8 cellular contexts compared by ENCODE assay signal in genomic region chr9:129102791-129103594, GRCh38. TPM values are rescaled to one million over a fixed set of nuclear protein-coding genes. Genes with fewer than 3 reads are reported as not detected.
DNase-seq lines count a peak whose midpoint lies in the region; ATAC-seq lines count a peak whose summit lies in the region.

No MANE protein-coding gene starts in this region.

- POLR2A ChIA-PET in CD4-positive, alpha-beta memory T cell (lab: Charles Lee; ENCODE audit: partially characterized antibody) = interaction anchor here (2.2 kb wide), 1 partner anchor 22 kb away, joined by 5 read pairs; no protein-coding TSS in a partner anchor

- H3K27ac ChIP-seq in right cardiac atrium (ENCODE audit: low read length) = no peak overlapping the region
- no peak overlapping the region for H3K27ac ChIP-seq in CD4-positive, alpha-beta memory T cell (ENCODE audit: low read depth, low read length)

- H3K36me3 ChIP-seq in CD4-positive, alpha-beta memory T cell (ENCODE audit: insufficient read depth, low read length) = no peaks in the 10 kb centered on the region

- peak; percentile 20 for DNase-seq in stimulated activated CD4-positive, alpha-beta T cell treated with anti-CD3 and anti-CD28 coated beads, Interleukin-4, amount 100 ng/mL, for 1 hour
- DNase-seq in stimulated activated CD4-positive, alpha-beta T cell treated with anti-CD3 and anti-CD28 coated beads, Interleukin-4, amount 100 ng/mL, for 4 hours = no peak
- DNase-seq in NCI-H2171 (lab: John Stamatoyannopoulos, UW) (peak; percentile 74), right cardiac atrium (peak in 2 of 3 donors; percentile 51 to 79)
- DNase-seq in activated T-cell treated with anti-CD3 and anti-CD28 coated beads, Interleukin-2, amount 50 U/mL, for 48 hours = peak; percentile 41 to 43
- DNase-seq in stimulated activated effector memory CD8-positive, alpha-beta T cell treated with anti-CD3 and anti-CD28 coated beads, Interleukin-12 subunit alpha, Interleukin-12 subunit beta, amount 100 ng/mL, for 72 hours (ENCODE audit: low spot score in 2 of 2) = no peak
- no peak for DNase-seq in CD4-positive, alpha-beta memory T cell
- no peak for DNase-seq in activated CD8-positive, alpha-beta memory T cell treated with anti-CD3 and anti-CD28 coated beads, Interleukin-2, amount 50 U/mL, for 4 hours

- CTCF ChIA-PET in CD4-positive, alpha-beta memory T cell (lab: Charles Lee; ENCODE audit: partially characterized antibody) = interaction anchor here (0.8 kb wide), 1 partner anchor 29 kb away, joined by 3 read pairs; no protein-coding TSS in a partner anchor

- WGBS in right cardiac atrium = 53% methylated on average over 14 of the region's 14 CpGs

- H3K4me1 ChIP-seq in right cardiac atrium (ENCODE audit: control insufficient read depth, insufficient read depth, low read length) = no peaks in the 10 kb centered on the region
- H3K4me1 ChIP-seq in CD4-positive, alpha-beta memory T cell (ENCODE audit: insufficient read depth, low read length) = no peaks in the 10 kb centered on the region

- H3K36me3 Mint-ChIP-seq in stimulated activated effector memory CD8-positive, alpha-beta T cell treated with anti-CD3 and anti-CD28 coated beads, Interleukin-12 subunit alpha, Interleukin-12 subunit beta, amount 100 ng/mL, for 72 hours = peaks cover 8% of the 10 kb centered on the region
- peaks cover 2 to 3% of the 10 kb centered on the region in 2 donors for H3K36me3 Mint-ChIP-seq in CD4-positive, alpha-beta memory T cell

- H3K27me3 Mint-ChIP-seq in CD4-positive, alpha-beta memory T cell = no peaks in the 10 kb centered on the region

- H3K4me3 Mint-ChIP-seq in stimulated activated effector memory CD8-positive, alpha-beta T cell treated with anti-CD3 and anti-CD28 coated beads, Interleukin-12 subunit alpha, Interleukin-12 subunit beta, amount 100 ng/mL, for 72 hours = no peak overlapping the region
- no peak overlapping the region for H3K4me3 Mint-ChIP-seq in CD4-positive, alpha-beta memory T cell

- intact Hi-C loops in right cardiac atrium (cut with DNase I) = no loop called here
- intact Hi-C loops in CD4-positive, alpha-beta memory T cell (cut with micrococcal nuclease) = no loop called here

- H3K9me3 ChIP-seq in right cardiac atrium (ENCODE audit: control insufficient read depth, low read length) = no peaks in the 10 kb centered on the region
- H3K9me3 ChIP-seq in CD4-positive, alpha-beta memory T cell (ENCODE audit: control insufficient read depth in 1 of 2, low read length in 2 of 2) = no peaks in the 10 kb centered on the region

- no peaks in the 10 kb centered on the region for H3K4me1 Mint-ChIP-seq in stimulated activated effector memory CD8-positive, alpha-beta T cell treated with anti-CD3 and anti-CD28 coated beads, Interleukin-12 subunit alpha, Interleukin-12 subunit beta, amount 100 ng/mL, for 72 hours
- no peaks in the 10 kb centered on the region for H3K4me1 Mint-ChIP-seq in CD4-positive, alpha-beta memory T cell

- no peak overlapping the region for H3K4me3 ChIP-seq in right cardiac atrium (ENCODE audit: low read length)
- H3K4me3 ChIP-seq in CD4-positive, alpha-beta memory T cell (ENCODE audit: low read length in 2 of 2) = no peak overlapping the region

- no peak overlapping the region for H3K27ac Mint-ChIP-seq in stimulated activated effector memory CD8-positive, alpha-beta T cell treated with anti-CD3 and anti-CD28 coated beads, Interleukin-12 subunit alpha, Interleukin-12 subunit beta, amount 100 ng/mL, for 72 hours
- H3K27ac Mint-ChIP-seq in CD4-positive, alpha-beta memory T cell = no peak overlapping the region

- H3K9me3 Mint-ChIP-seq in stimulated activated effector memory CD8-positive, alpha-beta T cell treated with anti-CD3 and anti-CD28 coated beads, Interleukin-12 subunit alpha, Interleukin-12 subunit beta, amount 100 ng/mL, for 72 hours = no peaks in the 10 kb centered on the region
- no peaks in the 10 kb centered on the region for H3K9me3 Mint-ChIP-seq in CD4-positive, alpha-beta memory T cell

- ATAC-seq in right cardiac atrium = peak; percentile 52 to 53
- peak; percentile 50 for ATAC-seq in stimulated activated effector memory CD8-positive, alpha-beta T cell treated with anti-CD3 and anti-CD28 coated beads, Interleukin-12 subunit alpha, Interleukin-12 subunit beta, amount 100 ng/mL, for 72 hours

- H3K27me3 ChIP-seq in right cardiac atrium (ENCODE audit: control insufficient read depth, insufficient read depth) = no peaks in the 10 kb centered on the region
- no peaks in the 10 kb centered on the region for H3K27me3 ChIP-seq in CD4-positive, alpha-beta memory T cell (ENCODE audit: insufficient read depth, low read length)

RNA-seq across cellular contexts. Expression of gene CRAT, which starts 7.6 kb away (rescaled TPM):
- total RNA-seq in right cardiac atrium = 10 to 100 TPM; 47.0 to 69.9 (median 56.8) TPM
- 63.3 TPM for polyA plus RNA-seq in right cardiac atrium
- total RNA-seq in CD4-positive, alpha-beta memory T cell = 10 to 100 TPM; 11.2 to 12.4 TPM
- 10 to 100 TPM in 1 of 2 donors, 1 to 10 TPM in 1; 8.7 to 21.0 TPM for polyA plus RNA-seq in CD4-positive, alpha-beta memory T cell

RNA-seq across cellular contexts. Expression of gene PTPA, which starts 8.2 kb away (rescaled TPM):
- total RNA-seq in right cardiac atrium = 100 to 1,000 TPM; 115 to 170 (median 144) TPM
- 147 TPM for polyA plus RNA-seq in right cardiac atrium
- total RNA-seq in CD4-positive, alpha-beta memory T cell = 10 to 100 TPM; 49.0 to 51.3 TPM
- 10 to 100 TPM; 10.8 to 14.1 TPM for polyA plus RNA-seq in CD4-positive, alpha-beta memory T cell

RNA-seq across cellular contexts. Expression of gene DOLPP1, which starts 22.1 kb away (rescaled TPM):
- total RNA-seq in right cardiac atrium = 1 to 10 TPM; 6.3 to 7.3 (median 6.8) TPM
- polyA plus RNA-seq in right cardiac atrium = 3.3 TPM
- 10 to 100 TPM; 11.4 to 13.0 TPM for total RNA-seq in CD4-positive, alpha-beta memory T cell
- 10 to 100 TPM; 10.1 to 12.8 TPM for polyA plus RNA-seq in CD4-positive, alpha-beta memory T cell

Comparison
In these comparisons a context has a peak if more than half of its experiments do, and no peak if none do; other contexts are left out.
1. DNase-seq: peak in stimulated activated CD4-positive, alpha-beta T cell treated with anti-CD3 and anti-CD28 coated beads, Interleukin-4, amount 100 ng/mL, for 1 hour (single experiment), NCI-H2171 (single experiment), activated T-cell treated with anti-CD3 and anti-CD28 coated beads, Interleukin-2, amount 50 U/mL, for 48 hours (2 of 2) and right cardiac atrium (2 of 3); none in stimulated activated CD4-positive, alpha-beta T cell treated with anti-CD3 and anti-CD28 coated beads, Interleukin-4, amount 100 ng/mL, for 4 hours (0 of 2), stimulated activated effector memory CD8-positive, alpha-beta T cell treated with anti-CD3 and anti-CD28 coated beads, Interleukin-12 subunit alpha, Interleukin-12 subunit beta, amount 100 ng/mL, for 72 hours (0 of 2), CD4-positive, alpha-beta memory T cell (0 of 5) and activated CD8-positive, alpha-beta memory T cell treated with anti-CD3 and anti-CD28 coated beads, Interleukin-2, amount 50 U/mL, for 4 hours (single experiment).